In genomic region chr1:234610061-234610581, GRCh38 we compare ENCODE assay signal across 8 cellular contexts. TPM values are rescaled to one million over a fixed set of nuclear protein-coding genes. Genes with fewer than 3 reads are reported as not detected.
DNase-seq lines count a peak whose midpoint lies in the region; ATAC-seq, FAIRE-seq and TF ChIP-seq lines count a peak whose summit lies in the region.

Gene IRF2BP2 (minus strand): TSS chr1:234610178. CDS start chr1:234609494, 684 bp downstream.

- H3K36me3 Mint-ChIP-seq in central memory CD8-positive, alpha-beta T cell (ENCODE audit: insufficient read depth), result peaks cover 53% of the 10 kb centered on the region

- no peak for FAIRE-seq in kidney (lab: Jason Lieb, UNC)

- H3K36me3 ChIP-seq in kidney (ENCODE audit: control insufficient read depth in 1 of 2, insufficient read depth in 2 of 2, low read length in 2 of 2), result peaks cover 7 to 32% of the 10 kb centered on the region in 2 donors

- no peaks in the 10 kb centered on the region for H3K9me3 ChIP-seq in kidney (ENCODE audit: control insufficient read depth in 1 of 2, low read length in 2 of 2)

- H3K27ac Mint-ChIP-seq in central memory CD8-positive, alpha-beta T cell (ENCODE audit: low read depth), result peak within 1 kb of the TSS; percentile 99

- no peak for TF ChIP-seq CTCF in kidney (IDR thresholded peaks at IDR 0.05; ENCODE audit: borderline replicate concordance, extremely low read depth, insufficient read depth)

- H3K4me3 Mint-ChIP-seq in central memory CD8-positive, alpha-beta T cell, result peak within 1 kb of the TSS; percentile 93

- H3K4me3 ChIP-seq in kidney (ENCODE audit: low read length in 2 of 2), result peak within 1 kb of the TSS; percentile 81 to 97

- no peaks in the 10 kb centered on the region for H3K9me3 Mint-ChIP-seq in central memory CD8-positive, alpha-beta T cell

- H3K27ac ChIP-seq in kidney (ENCODE audit: low read depth in 2 of 2, low read length in 2 of 2), result peak within 1 kb of the TSS; percentile 100

- DNase-seq in GF-D8 (lab: John Stamatoyannopoulos, UW), result peak; percentile 53
- peak; percentile 83 for DNase-seq in NCI-H2227 treated with DMSO at 0.1 percent for 48 hours (lab: John Stamatoyannopoulos, UW)
- DNase-seq in central memory CD8-positive, alpha-beta T cell (ENCODE audit: low spot score in 2 of 2), result peak; percentile 70 to 79
- DNase-seq in kidney, result peak; percentile 95
- DNase-seq in stimulated activated CD4-positive, alpha-beta T cell treated with anti-CD3 and anti-CD28 coated beads, Interleukin-15, amount 100 ng/mL, for 1 hour (ENCODE audit: low read depth in 1 of 2, low spot score in 1 of 2), result peak; percentile 76 to 80
- DNase-seq in middle frontal gyrus (ENCODE audit: extremely low spot score, low spot score), result no peak

- peak within 1 kb of the TSS; percentile 95 to 100 for H3K9ac ChIP-seq in kidney (ENCODE audit: low read length in 2 of 2)

- intact Hi-C loops in kidney (cut with DNase I), result loop anchor here (10.0 kb wide), 3 partner anchors 115 to 375 kb away; no protein-coding TSS in a partner anchor

- peak; percentile 20 for ATAC-seq in HG02938 (IDR thresholded peaks at IDR 0.05; ENCODE audit: unreplicated experiment)
- peak; percentile 5 to 7 for ATAC-seq in activated CD4-positive, CD25-positive, alpha-beta regulatory T cell treated with anti-CD3 and anti-CD28 coated beads, Interleukin-2, amount 50 U/mL, for 24 hours
- ATAC-seq in central memory CD8-positive, alpha-beta T cell (replicated peaks; ENCODE audit: extremely low read depth, poor library complexity, severe bottlenecking), result peak; percentile 5

- H3K4me1 ChIP-seq in kidney (ENCODE audit: control insufficient read depth in 1 of 2, insufficient read depth in 1 of 2, low read depth in 1 of 2, low read length in 2 of 2), result peaks cover 23 to 28% of the 10 kb centered on the region in 2 donors

- H3K27me3 Mint-ChIP-seq in central memory CD8-positive, alpha-beta T cell, result no peaks in the 10 kb centered on the region

- peaks cover 64% of the 10 kb centered on the region for H3K4me1 Mint-ChIP-seq in central memory CD8-positive, alpha-beta T cell

RNA-seq across cellular contexts. Expression of gene IRF2BP2, which starts in this region (rescaled TPM):
- 130 TPM for total RNA-seq in kidney
- polyA plus RNA-seq in kidney (ENCODE audit: insufficient read depth, low read depth, low replicate concordance), result 53.8 TPM
